ENCODE assay signal across 8 cellular contexts in the genomic region with DNA sequence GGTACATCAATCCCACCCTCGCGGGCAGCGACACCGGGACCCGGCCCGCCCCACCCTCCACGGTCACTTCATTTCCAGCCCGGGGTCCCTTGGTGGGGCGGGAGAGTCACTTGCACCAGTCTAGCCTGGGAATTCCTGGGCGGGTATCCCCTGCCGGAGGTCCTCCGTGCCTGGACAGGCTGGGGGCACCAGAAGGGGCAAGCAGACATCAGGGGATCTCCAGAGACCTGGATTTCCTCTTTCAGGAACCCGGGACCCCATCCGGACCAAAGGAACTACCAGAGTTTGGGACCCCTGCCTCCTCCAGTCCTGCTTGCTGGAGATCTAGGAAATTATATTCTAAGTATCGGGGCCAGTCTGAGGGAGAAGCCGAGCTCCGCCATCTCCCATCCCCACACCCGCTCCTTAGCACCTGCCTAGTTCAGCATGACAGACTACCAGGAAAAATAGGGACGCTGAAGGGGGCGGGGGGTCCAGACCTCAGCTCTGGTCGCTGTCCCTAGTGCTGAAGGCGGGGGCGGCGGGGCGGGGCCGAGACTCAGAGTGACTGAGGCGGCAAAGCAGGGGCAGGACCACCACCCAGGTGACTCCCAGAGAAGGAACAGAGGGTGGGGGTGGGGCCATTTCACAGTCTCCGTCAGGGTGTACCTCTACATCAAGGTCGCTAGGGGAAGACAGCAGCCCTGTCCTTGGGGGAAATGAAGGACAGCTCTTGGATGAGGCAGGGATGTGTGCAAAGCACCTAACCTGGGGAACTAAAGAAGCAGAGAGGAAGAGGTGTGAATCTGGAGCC. TPM values are rescaled to one million over a fixed set of nuclear protein-coding genes. Genes with fewer than 3 reads are reported as not detected.
A peak's percentile ranks its signal among the peaks of the same experiment; 100 is the strongest.
DNase-seq lines count a peak whose midpoint lies in the region; ATAC-seq and TF ChIP-seq lines count a peak whose summit lies in the region.

No MANE protein-coding gene starts in this region.

- peaks cover 8% of the 10 kb centered on the region for H3K36me3 Mint-ChIP-seq in nephron (ENCODE audit: low read depth)
- no peaks in the 10 kb centered on the region for H3K36me3 Mint-ChIP-seq in stimulated activated naive CD8-positive, alpha-beta T cell treated with anti-CD3 and anti-CD28 coated beads, Interleukin-15, Interleukin-2, amounts not matched to agents 100 ng/mL and 50 ng/mL, for 24 hours (ENCODE audit: low read depth)

- peak overlapping the region in 1 of 3 experiments; percentile 48 for H3K27ac Mint-ChIP-seq in nephron
- H3K27ac Mint-ChIP-seq in stimulated activated naive CD8-positive, alpha-beta T cell treated with anti-CD3 and anti-CD28 coated beads, Interleukin-15, Interleukin-2, amounts not matched to agents 100 ng/mL and 50 ng/mL, for 24 hours: no peak overlapping the region

- H3K4me1 Mint-ChIP-seq in nephron: peaks cover 24% of the 10 kb centered on the region
- peaks cover 29% of the 10 kb centered on the region for H3K4me1 Mint-ChIP-seq in stimulated activated naive CD8-positive, alpha-beta T cell treated with anti-CD3 and anti-CD28 coated beads, Interleukin-15, Interleukin-2, amounts not matched to agents 100 ng/mL and 50 ng/mL, for 24 hours (ENCODE audit: low read depth)

- H3K4me3 ChIP-seq in HFF-Myc (replicated peaks; ENCODE audit: low read depth, low read length) (peak overlapping the region; percentile 56), epithelial cell of proximal tubule (ENCODE audit: low read depth, low read length) (peak overlapping the region; percentile 84)

- TF ChIP-seq CTCF in HFF-Myc (IDR thresholded peaks at IDR 0.05; ENCODE audit: low read depth, low read length, missing control alignments): no peak
- TF ChIP-seq CTCF in epithelial cell of proximal tubule (conservative IDR thresholded peaks at IDR 0.05; ENCODE audit: low read depth, low read length): peak; percentile 46
- TF ChIP-seq CTCF in nephron (IDR thresholded peaks at IDR 0.05; ENCODE audit: unreplicated experiment in 3 of 3): peak in 2 of 3 experiments; percentile 37 to 38

- H3K9me3 Mint-ChIP-seq in nephron: no peaks in the 10 kb centered on the region
- no peaks in the 10 kb centered on the region for H3K9me3 Mint-ChIP-seq in stimulated activated naive CD8-positive, alpha-beta T cell treated with anti-CD3 and anti-CD28 coated beads, Interleukin-15, Interleukin-2, amounts not matched to agents 100 ng/mL and 50 ng/mL, for 24 hours

- DNase-seq in AML-193 (lab: John Stamatoyannopoulos, UW) (peak; percentile 25 to 30), HFF-Myc (ENCODE audit: extremely low read depth, low read depth) (no peak), NCI-H82 treated with DMSO at 0.1 percent for 48 hours (lab: John Stamatoyannopoulos, UW; ENCODE audit: unreplicated experiment) (peak; percentile 51), epithelial cell of proximal tubule (ENCODE audit: low read depth) (no peak)
- DNase-seq in activated CD8-positive, alpha-beta memory T cell treated with anti-CD3 and anti-CD28 coated beads, Interleukin-2, amount 50 U/mL, for 48 hours: peak; percentile 89

- ATAC-seq in GM19324 (IDR thresholded peaks at IDR 0.05; ENCODE audit: low FRiP score, unreplicated experiment): no peak

- no peaks in the 10 kb centered on the region for H3K27me3 Mint-ChIP-seq in nephron (ENCODE audit: low read depth)
- no peaks in the 10 kb centered on the region for H3K27me3 Mint-ChIP-seq in stimulated activated naive CD8-positive, alpha-beta T cell treated with anti-CD3 and anti-CD28 coated beads, Interleukin-15, Interleukin-2, amounts not matched to agents 100 ng/mL and 50 ng/mL, for 24 hours

- H3K4me3 Mint-ChIP-seq in nephron: peak overlapping the region; percentile 82 to 88 (median 84)
- peak overlapping the region; percentile 75 for H3K4me3 Mint-ChIP-seq in stimulated activated naive CD8-positive, alpha-beta T cell treated with anti-CD3 and anti-CD28 coated beads, Interleukin-15, Interleukin-2, amounts not matched to agents 100 ng/mL and 50 ng/mL, for 24 hours

RNA-seq across cellular contexts. Expression of a gene that starts 0.8 kb away (rescaled TPM):
- total RNA-seq in epithelial cell of proximal tubule: 0.72 and 8.1 TPM in 2 replicates

RNA-seq across cellular contexts. Expression of a gene that starts 4.8 kb away (rescaled TPM):
- 20.7 and 43.7 TPM in 2 replicates for total RNA-seq in epithelial cell of proximal tubule

RNA-seq across cellular contexts. Expression of a gene that starts 15.9 kb away (rescaled TPM):
- total RNA-seq in epithelial cell of proximal tubule: 61.8 and 89.7 TPM in 2 replicates

RNA-seq across cellular contexts. Expression of a gene that starts 22.8 kb away (rescaled TPM):
- 10.8 and 15.9 TPM in 2 replicates for total RNA-seq in epithelial cell of proximal tubule

RNA-seq across cellular contexts. Expression of a gene that starts 23.1 kb away (rescaled TPM):
- total RNA-seq in epithelial cell of proximal tubule: not detected in 2 replicates

Comparison
In these comparisons a context has a peak if more than half of its experiments do, and no peak if none do; other contexts are left out.
1. DNase-seq: peak in AML-193 (2 of 2), NCI-H82 treated with DMSO at 0.1 percent for 48 hours (single experiment) and activated CD8-positive, alpha-beta memory T cell treated with anti-CD3 and anti-CD28 coated beads, Interleukin-2, amount 50 U/mL, for 48 hours (single experiment); none in HFF-Myc (single experiment) and epithelial cell of proximal tubule (single experiment).